Comparison of ENCODE assay signal across 15 cellular contexts in genomic region chr1:44249543-44249942, GRCh38. TPM values are rescaled to one million over a fixed set of nuclear protein-coding genes. Genes with fewer than 3 reads are reported as not detected.
DNase-seq lines count a peak whose midpoint lies in the region; ATAC-seq and TF ChIP-seq lines count a peak whose summit lies in the region.
"Had no signal": no experiment of that assay in that cellular context is flagged by ENCODE, and none has a peak within 500 bp of the region (broad histone marks: within the 10 kb centered on the region; RNA-seq: fewer than 3 reads in every experiment).

No MANE protein-coding gene starts in this region.

- intact Hi-C loops in gastrocnemius medialis (cut with DNase I; ENCODE audit: low total_unique reads) = no loop called here

- H3K27me3 Mint-ChIP-seq in HFFc6 (ENCODE audit: insufficient read depth) = peaks cover 5% of the 10 kb centered on the region
- H3K27me3 Mint-ChIP-seq in activated T-helper 17 cell treated with anti-CD3 and anti-CD28 coated beads, Interleukin-2, amount 50 U/mL, for 72 hours = no peaks in the 10 kb centered on the region
- H3K27me3 Mint-ChIP-seq: naive thymus-derived CD8-positive, alpha-beta T cell had no signal

- H3K27me3 ChIP-seq in gastrocnemius medialis = no peaks in the 10 kb centered on the region
- H3K27me3 ChIP-seq: transverse colon had no signal

- H3K27ac ChIP-seq in gastrocnemius medialis = no peak overlapping the region
- H3K27ac ChIP-seq: transverse colon had no signal

- no peak overlapping the region for H3K27ac Mint-ChIP-seq in HFFc6
- H3K27ac Mint-ChIP-seq in activated T-helper 17 cell treated with anti-CD3 and anti-CD28 coated beads, Interleukin-2, amount 50 U/mL, for 72 hours = no peak overlapping the region
- H3K27ac Mint-ChIP-seq: activated CD8-positive, alpha-beta T cell treated with anti-CD3 and anti-CD28 coated beads, Interleukin-2, amount 10 ng/mL, durations not matched to agents 7 days and 5 days; naive thymus-derived CD8-positive, alpha-beta T cell had no signal

- in situ Hi-C loops in gastrocnemius medialis (cut with MboI; ENCODE audit: low sequenced_read_pairs in 4 of 4) = no loop called here

- peak; percentile 12; the same call in 1 of the 2 replicates for TF ChIP-seq CTCF in HFFc6 (IDR thresholded peaks at IDR 0.05)
- TF ChIP-seq CTCF in gastrocnemius medialis (IDR thresholded peaks at IDR 0.05 in 4 of 5, conservative IDR thresholded peaks at IDR 0.05 in 1 of 5) = no peak

- no peaks in the 10 kb centered on the region for H3K36me3 Mint-ChIP-seq in HFFc6 (ENCODE audit: low read depth)
- H3K36me3 Mint-ChIP-seq in activated T-helper 17 cell treated with anti-CD3 and anti-CD28 coated beads, Interleukin-2, amount 50 U/mL, for 72 hours (ENCODE audit: low read depth) = peaks cover 6% of the 10 kb centered on the region

- H3K9me3 ChIP-seq in gastrocnemius medialis = no peaks in the 10 kb centered on the region
- H3K9me3 ChIP-seq: transverse colon had no signal

- H3K4me1 ChIP-seq in gastrocnemius medialis = no peaks in the 10 kb centered on the region

- H3K4me3 ChIP-seq in gastrocnemius medialis = no peak overlapping the region
- H3K4me3 ChIP-seq: lung, transverse colon had no signal

- no peak for ATAC-seq in gastrocnemius medialis
- no peak for ATAC-seq in activated T-helper 17 cell treated with anti-CD3 and anti-CD28 coated beads, Interleukin-2, amount 50 U/mL, for 72 hours (replicated peaks)
- ATAC-seq: activated CD8-positive, alpha-beta T cell treated with anti-CD3 and anti-CD28 coated beads, Interleukin-2, amount 10 ng/mL, durations not matched to agents 7 days and 5 days; naive thymus-derived CD8-positive, alpha-beta T cell had no signal

- no peaks in the 10 kb centered on the region for H3K9me3 Mint-ChIP-seq in HFFc6
- H3K9me3 Mint-ChIP-seq in activated T-helper 17 cell treated with anti-CD3 and anti-CD28 coated beads, Interleukin-2, amount 50 U/mL, for 72 hours = no peaks in the 10 kb centered on the region
- H3K9me3 Mint-ChIP-seq: naive thymus-derived CD8-positive, alpha-beta T cell had no signal

- H3K36me3 ChIP-seq in gastrocnemius medialis = no peaks in the 10 kb centered on the region
- H3K36me3 ChIP-seq: transverse colon had no signal

- no peak overlapping the region for H3K4me3 Mint-ChIP-seq in HFFc6
- H3K4me3 Mint-ChIP-seq in activated T-helper 17 cell treated with anti-CD3 and anti-CD28 coated beads, Interleukin-2, amount 50 U/mL, for 72 hours = no peak overlapping the region
- H3K4me3 Mint-ChIP-seq: activated CD8-positive, alpha-beta T cell treated with anti-CD3 and anti-CD28 coated beads, Interleukin-2, amount 10 ng/mL, durations not matched to agents 7 days and 5 days; naive thymus-derived CD8-positive, alpha-beta T cell had no signal

- no peak for TF ChIP-seq POLR2A in gastrocnemius medialis (IDR thresholded peaks at IDR 0.05)

- H3K4me1 Mint-ChIP-seq in HFFc6 (ENCODE audit: low read depth) = no peaks in the 10 kb centered on the region
- no peaks in the 10 kb centered on the region for H3K4me1 Mint-ChIP-seq in activated T-helper 17 cell treated with anti-CD3 and anti-CD28 coated beads, Interleukin-2, amount 50 U/mL, for 72 hours

- DNase-seq in COLO668 (lab: John Stamatoyannopoulos, UW; ENCODE audit: unreplicated experiment) (peak; percentile 84), HFFc6 (no peak), astrocyte of the hippocampus (ENCODE audit: low read depth, low spot score) (peak; percentile 57), iris pigment epithelial cell (ENCODE audit: low read depth) (peak; percentile 56), GM19240 (ENCODE audit: insufficient read length, low spot score) (no peak), gastrocnemius medialis (no peak)
- no peak for DNase-seq in activated CD8-positive, alpha-beta memory T cell treated with anti-CD3 and anti-CD28 coated beads, Interleukin-2, amount 50 U/mL, for 4 hours
- DNase-seq: activated CD8-positive, alpha-beta T cell treated with anti-CD3 and anti-CD28 coated beads, Interleukin-2, amount 10 ng/mL, durations not matched to agents 7 days and 5 days; activated effector memory CD4-positive, alpha-beta T cell treated with Interleukin-2 at 50 U/mL for 16 hours; aorta; stimulated activated CD4-positive, alpha-beta T cell treated with anti-CD3 and anti-CD28 coated beads, Interleukin-4, amount 100 ng/mL, for 1 hour; transverse colon had no signal

RNA-seq across cellular contexts. Expression of gene DMAP1, which starts 36.3 kb away (rescaled TPM):
- total RNA-seq in HFFc6 (2021; fragmentation: NEBNext Ultra II Directional; extraction: Animal tissue kit (Norgen Biotek cat#: 25700)) = 10 to 100 TPM; 25.7 to 34.6 (median 30.1) TPM
- total RNA-seq in gastrocnemius medialis = 10 to 100 TPM; 24.9 to 42.2 (median 34.9) TPM
- 10 to 100 TPM; 41.1 to 41.4 TPM for total RNA-seq in activated T-helper 17 cell treated with anti-CD3 and anti-CD28 coated beads, Interleukin-2, amount 50 U/mL, for 72 hours

Comparison
In these comparisons a context has a peak if more than half of its experiments do, and no peak if none do; other contexts are left out.
1. DNase-seq: peak in COLO668 (single experiment), astrocyte of the hippocampus (single experiment) and iris pigment epithelial cell (single experiment); none in HFFc6 (single experiment), GM19240 (single experiment), activated CD8-positive, alpha-beta memory T cell treated with anti-CD3 and anti-CD28 coated beads, Interleukin-2, amount 50 U/mL, for 4 hours (single experiment) and gastrocnemius medialis (0 of 2).